8 cellular contexts compared by ENCODE assay signal in genomic region chr5:148972958-148973357, GRCh38.
A peak's percentile ranks its signal among the peaks of the same experiment; 100 is the strongest.
DNase-seq lines count a peak whose midpoint lies in the region; ATAC-seq, FAIRE-seq and TF ChIP-seq lines count a peak whose summit lies in the region.

No MANE protein-coding gene starts in this region.

- no peak for TF ChIP-seq POLR2A in H54 (IDR thresholded peaks at IDR 0.05; ENCODE audit: low read depth, low read length)
- TF ChIP-seq POLR2A in suprapubic skin (IDR thresholded peaks at IDR 0.05): no peak

- ATAC-seq in GM21381 (IDR thresholded peaks at IDR 0.05; ENCODE audit: unreplicated experiment) (no peak), GM18511 (IDR thresholded peaks at IDR 0.05; ENCODE audit: unreplicated experiment) (no peak)

- H3K36me3 ChIP-seq in ascending aorta (no peaks in the 10 kb centered on the region), suprapubic skin (no peaks in the 10 kb centered on the region)

- no peak for TF ChIP-seq EP300 in suprapubic skin (IDR thresholded peaks at IDR 0.05)

- TF ChIP-seq CTCF in ascending aorta (IDR thresholded peaks at IDR 0.05) (no peak), suprapubic skin (IDR thresholded peaks at IDR 0.05) (no peak)

- intact Hi-C loops in ascending aorta (cut with DNase I): loop anchor here (1.0 kb wide), 2 partner anchors 8 to 147 kb away; partner anchors contain the start of gene ADRB2

- H3K4me3 ChIP-seq in ascending aorta (peak overlapping the region in 1 of 2 donors; percentile 21), suprapubic skin (no peak overlapping the region)

- DNase-seq in H54 (ENCODE audit: insufficient read length, low spot score) (peak; percentile 48), ascending aorta (ENCODE audit: low spot score in 2 of 2) (peak; percentile 38 to 89), hepatic stellate cell (ENCODE audit: low spot score) (peak; percentile 77), suprapubic skin (ENCODE audit: low spot score in 2 of 2) (peak in 1 of 2 donors; percentile 85), NCI-H187 (lab: John Stamatoyannopoulos, UW) (no peak), NCI-H82 (lab: John Stamatoyannopoulos, UW) (no peak)

- H3K9me3 ChIP-seq in ascending aorta: no peaks in the 10 kb centered on the region
- no peaks in the 10 kb centered on the region for H3K9me3 ChIP-seq in suprapubic skin

- peak; percentile 38 for FAIRE-seq in H54 (lab: Jason Lieb, UNC)

- H3K27ac ChIP-seq in ascending aorta: peak overlapping the region; percentile 80 to 95
- H3K27ac ChIP-seq in suprapubic skin: peak overlapping the region; percentile 92

- 22% methylated on average over 6 of the region's 6 CpGs for WGBS in suprapubic skin

- H3K4me1 ChIP-seq in ascending aorta: peaks cover 7 to 30% of the 10 kb centered on the region in 2 donors
- H3K4me1 ChIP-seq in suprapubic skin: peaks cover 86% of the 10 kb centered on the region

- H3K27me3 ChIP-seq in ascending aorta (no peaks in the 10 kb centered on the region), suprapubic skin (no peaks in the 10 kb centered on the region)

Comparison
In these comparisons a context has a peak if more than half of its experiments do, and no peak if none do; other contexts are left out.
1. DNase-seq: peak in H54 (single experiment), ascending aorta (2 of 2) and hepatic stellate cell (single experiment); none in NCI-H187 (0 of 2) and NCI-H82 (single experiment).